ENCODE assay signal across 8 cellular contexts in the genomic region with DNA sequence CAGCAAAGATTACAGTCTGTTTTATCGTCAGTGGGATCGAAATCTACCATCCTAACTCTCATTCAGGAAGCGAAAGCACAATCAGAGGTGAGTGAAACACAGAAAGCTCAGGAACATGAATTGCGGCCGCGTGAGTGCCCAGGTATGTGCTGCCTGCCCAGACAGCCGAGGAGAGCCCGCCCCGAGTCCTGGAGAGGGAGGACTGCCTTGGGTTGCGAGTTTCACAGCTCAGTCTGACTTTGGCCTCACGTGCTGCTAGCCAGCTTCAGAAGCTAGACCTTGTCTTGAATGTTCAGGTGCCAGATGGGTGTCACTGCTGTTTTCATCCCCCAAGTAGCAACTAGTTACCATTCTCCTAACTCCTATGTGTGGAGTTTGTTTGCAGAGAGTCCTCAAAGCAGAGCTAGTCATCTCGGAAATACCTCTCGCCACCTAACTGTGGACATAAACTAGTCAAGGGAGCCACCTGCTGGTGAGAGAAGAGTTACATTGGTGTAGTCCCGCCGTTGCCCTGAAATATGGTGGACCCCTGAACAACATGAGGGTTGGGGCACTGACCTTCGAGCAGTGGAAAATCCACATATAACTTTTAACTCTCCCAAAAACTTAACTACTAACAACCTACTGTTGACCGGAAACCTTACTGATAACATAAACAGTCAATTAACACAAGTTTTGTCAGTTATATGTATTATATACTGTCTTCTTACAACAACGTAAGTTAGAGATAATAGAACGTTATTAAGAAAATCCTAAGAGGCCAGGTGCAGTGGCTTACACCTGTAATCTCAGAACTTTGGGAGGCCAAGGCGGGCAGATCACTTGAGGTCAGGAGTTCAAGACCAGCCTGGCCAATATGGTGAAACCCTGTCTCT.
DNase-seq lines count a peak whose midpoint lies in the region; ATAC-seq and TF ChIP-seq lines count a peak whose summit lies in the region.

No MANE protein-coding gene starts in this region.

- peaks cover 6% of the 10 kb centered on the region for H3K4me1 Mint-ChIP-seq in CD14-positive monocyte
- no peaks in the 10 kb centered on the region for H3K4me1 Mint-ChIP-seq in central memory CD8-positive, alpha-beta T cell

- intact Hi-C loops in CD14-positive monocyte (cut with micrococcal nuclease) = loop anchor here (2.0 to 5.0 kb wide), 2 partner anchors 511 to 512 kb away; no protein-coding TSS in a partner anchor

- no peaks in the 10 kb centered on the region for H3K27me3 Mint-ChIP-seq in CD14-positive monocyte (ENCODE audit: low read depth in 3 of 3)
- no peaks in the 10 kb centered on the region for H3K27me3 Mint-ChIP-seq in central memory CD8-positive, alpha-beta T cell

- peaks cover 12% of the 10 kb centered on the region in 2 donors for H3K36me3 Mint-ChIP-seq in CD14-positive monocyte
- no peaks in the 10 kb centered on the region for H3K36me3 Mint-ChIP-seq in central memory CD8-positive, alpha-beta T cell (ENCODE audit: insufficient read depth)

- no peak overlapping the region for H3K4me3 Mint-ChIP-seq in CD14-positive monocyte
- H3K4me3 Mint-ChIP-seq in central memory CD8-positive, alpha-beta T cell = no peak overlapping the region

- DNase-seq in CD14-positive monocyte (ENCODE audit: low spot score) (no peak), NCI-H345 (lab: John Stamatoyannopoulos, UW) (peak; percentile 73), left lobe of liver (ENCODE audit: low spot score) (no peak)
- peak; percentile 7 to 33 (median 22) for DNase-seq in activated CD4-positive, CD25-positive, alpha-beta regulatory T cell (lab: John Stamatoyannopoulos, UW)
- peak; percentile 15 to 38 for DNase-seq in central memory CD8-positive, alpha-beta T cell (ENCODE audit: low spot score in 2 of 2)
- DNase-seq in stimulated activated CD4-positive, alpha-beta T cell treated with anti-CD3 and anti-CD28 coated beads, TNF-alpha, amount 100 ng/mL, for 24 hours (ENCODE audit: low read depth in 3 of 3) = peak; percentile 35 to 56 (median 47)

- no peaks in the 10 kb centered on the region for H3K9me3 Mint-ChIP-seq in CD14-positive monocyte
- no peaks in the 10 kb centered on the region for H3K9me3 Mint-ChIP-seq in central memory CD8-positive, alpha-beta T cell

- ATAC-seq in GM19328 (IDR thresholded peaks at IDR 0.05; ENCODE audit: unreplicated experiment) (peak; percentile 86), HG03378 (IDR thresholded peaks at IDR 0.05; ENCODE audit: unreplicated experiment) (peak; percentile 95), left lobe of liver (peak; percentile 89)
- ATAC-seq in central memory CD8-positive, alpha-beta T cell (replicated peaks; ENCODE audit: extremely low read depth, poor library complexity, severe bottlenecking) = peak; percentile 71

- H3K27ac Mint-ChIP-seq in CD14-positive monocyte = no peak overlapping the region
- peak overlapping the region; percentile 32 for H3K27ac Mint-ChIP-seq in central memory CD8-positive, alpha-beta T cell (ENCODE audit: low read depth)

- TF ChIP-seq CTCF in CD14-positive monocyte (IDR thresholded peaks at IDR 0.05) = peak; percentile 81

Comparison
In these comparisons a context has a peak if more than half of its experiments do, and no peak if none do; other contexts are left out.
1. DNase-seq: peak in NCI-H345 (single experiment), activated CD4-positive, CD25-positive, alpha-beta regulatory T cell (4 of 4), central memory CD8-positive, alpha-beta T cell (2 of 2) and stimulated activated CD4-positive, alpha-beta T cell treated with anti-CD3 and anti-CD28 coated beads, TNF-alpha, amount 100 ng/mL, for 24 hours (3 of 3); none in CD14-positive monocyte (single experiment) and left lobe of liver (single experiment).
2. Peak in every context shown above with its lines, with median percentiles within 50 percentile points of each other: ATAC-seq.